In genomic region chr7:140316165-140316661, GRCh38 we compare ENCODE assay signal across 8 cellular contexts.
DNase-seq lines count a peak whose midpoint lies in the region; ATAC-seq, FAIRE-seq and TF ChIP-seq lines count a peak whose summit lies in the region.

No MANE protein-coding gene starts in this region.

- peaks cover 0 to 2% of the 10 kb centered on the region in 2 experiments; a peak in 1 of 4 replicates for H3K4me1 Mint-ChIP-seq in H9

- H3K4me1 ChIP-seq in ascending aorta = peaks cover 4 to 8% of the 10 kb centered on the region in 2 donors
- H3K4me1 ChIP-seq in H9 (ENCODE audit: insufficient read depth, low read length) = no peaks in the 10 kb centered on the region

- H2BK120ac ChIP-seq in H9 (ENCODE audit: low read depth, low read length, poor library complexity, severe bottlenecking) = no peak overlapping the region

- H3K4me3 ChIP-seq in AG09309 (ENCODE audit: control insufficient read depth, low read depth, low read length) (peak overlapping the region; percentile 0), ascending aorta (peak overlapping the region; percentile 27 to 57)

- no peak overlapping the region for H3K4ac ChIP-seq in H9 (ENCODE audit: low read depth, low read length)

- no peaks in the 10 kb centered on the region for H3K79me1 ChIP-seq in H9 (ENCODE audit: insufficient read depth, low read depth, low read length, poor library complexity, severe bottlenecking)

- no peak overlapping the region for H3K4me2 ChIP-seq in H9 (ENCODE audit: insufficient read depth, insufficient read length, low read length)

- H3K27me3 ChIP-seq in ascending aorta = no peaks in the 10 kb centered on the region
- no peaks in the 10 kb centered on the region for H3K27me3 ChIP-seq in H9 (ENCODE audit: insufficient read depth, low read length)

- no peaks in the 10 kb centered on the region for H4K20me1 ChIP-seq in H9 (ENCODE audit: control insufficient read depth, insufficient read depth, insufficient read length)

- peak; percentile 77 for ATAC-seq in stimulated activated naive CD8-positive, alpha-beta T cell treated with anti-CD3 and anti-CD28 coated beads, Interleukin-15, Interleukin-2, amounts not matched to agents 100 U/mL and 50 U/mL, for 24 hours

- no peak overlapping the region for H3K9ac ChIP-seq in H9 (ENCODE audit: extremely low read depth, insufficient read length, low read length)

- H3T11ph ChIP-seq in H9 (ENCODE audit: low read length) = no peak overlapping the region

- no peak for FAIRE-seq in HTR-8/SVneo (lab: Jason Lieb, UNC)

- no peak overlapping the region for H4K8ac ChIP-seq in H9 (replicated peaks; ENCODE audit: insufficient read length, low read depth, low read length)

- H2BK12ac ChIP-seq in H9 (ENCODE audit: insufficient read length, low read depth, low read length) = no peak overlapping the region

- H3K56ac ChIP-seq in H9 (ENCODE audit: insufficient read length, low read depth, low read length) = no peak overlapping the region

- H3K27ac ChIP-seq in ascending aorta (peak overlapping the region; percentile 52 to 87), H9 (ENCODE audit: insufficient read length, low read depth, low read length) (no peak overlapping the region)

- intact Hi-C loops in ascending aorta (cut with DNase I) = loop anchor here (5.0 kb wide), 1 partner anchor 119 kb away; no protein-coding TSS in a partner anchor

- no peak overlapping the region for H3K27ac Mint-ChIP-seq in H9

- H4K5ac ChIP-seq in H9 (ENCODE audit: insufficient read length, low read depth, low read length) = no peak overlapping the region

- H3K9me3 Mint-ChIP-seq in H9 = peaks cover 16 to 18% of the 10 kb centered on the region in 2 experiments

- H2AK5ac ChIP-seq in H9 (ENCODE audit: insufficient read length, low read length) = no peak overlapping the region

- H3K79me2 ChIP-seq in H9 (ENCODE audit: insufficient read depth, low read length) = no peaks in the 10 kb centered on the region

- no peak overlapping the region for H4K91ac ChIP-seq in H9 (ENCODE audit: insufficient read length, low read depth, low read length)

- H3K36me3 Mint-ChIP-seq in H9 (ENCODE audit: insufficient read depth in 1 of 3, low read depth in 3 of 3) = peaks cover 14 to 23% (median 18%) of the 10 kb centered on the region in 3 experiments

- H2BK20ac ChIP-seq in H9 (ENCODE audit: low read depth, low read length, poor library complexity, severe bottlenecking) = no peak overlapping the region

- H3K14ac ChIP-seq in H9 (ENCODE audit: insufficient read depth, low read length) = no peak overlapping the region

- TF ChIP-seq CTCF in AG09309 (IDR thresholded peaks at IDR 0.05; ENCODE audit: control insufficient read depth, insufficient read depth, low read depth, low read length, missing control alignments) (no peak), ascending aorta (IDR thresholded peaks at IDR 0.05) (no peak), H9 (conservative IDR thresholded peaks at IDR 0.05) (no peak)

- H3K4me3 Mint-ChIP-seq in H9 = no peak overlapping the region

- H3K27me3 Mint-ChIP-seq in H9 (ENCODE audit: low read depth) = no peaks in the 10 kb centered on the region; the same call in 1 of the 2 replicates

- no CpG with 5 or more reads among the region's 7 CpGs for WGBS in H9 (ENCODE audit: extremely low coverage, insufficient read length, low lambda C conversion rate)

- no peak overlapping the region for H3K23ac ChIP-seq in H9 (ENCODE audit: insufficient read length, low read depth, low read length)

- H3K23me2 ChIP-seq in H9 (ENCODE audit: insufficient read length, low read depth, low read length, poor library complexity, severe bottlenecking) = no peaks in the 10 kb centered on the region

- no peaks in the 10 kb centered on the region for H3K36me3 ChIP-seq in ascending aorta

- no peaks in the 10 kb centered on the region for H3K9me3 ChIP-seq in ascending aorta
- peaks cover 5% of the 10 kb centered on the region for H3K9me3 ChIP-seq in H9 (ENCODE audit: control insufficient read depth, low read depth, low read length)

- H2AFZ ChIP-seq in H9 (ENCODE audit: low read length) = no peak overlapping the region

- DNase-seq in AG09309 (ENCODE audit: low read depth) (peak; percentile 37), HTR-8/SVneo (ENCODE audit: insufficient read length, low spot score) (peak; percentile 10), ascending aorta (ENCODE audit: low spot score in 2 of 2) (peak; percentile 91 to 93), inferior parietal cortex (ENCODE audit: extremely low spot score) (peak; percentile 81), H9 (no peak), germinal center (ENCODE audit: low spot score) (no peak), Kasumi-1 (lab: John Stamatoyannopoulos, UW) (no peak)
- DNase-seq in stimulated activated naive CD8-positive, alpha-beta T cell treated with anti-CD3 and anti-CD28 coated beads, Interleukin-15, Interleukin-2, amounts not matched to agents 100 U/mL and 50 U/mL, for 24 hours = peak; percentile 14

- H2BK5ac ChIP-seq in H9 (ENCODE audit: insufficient read length, low read length) = no peak overlapping the region

- no peak overlapping the region for H3K18ac ChIP-seq in H9 (ENCODE audit: insufficient read length, low read depth, low read length)

- no peak overlapping the region for H2BK15ac ChIP-seq in H9 (ENCODE audit: low read depth, low read length)

Comparison
In these comparisons a context has a peak if more than half of its experiments do, and no peak if none do; other contexts are left out.
1. DNase-seq: peak in AG09309 (single experiment), HTR-8/SVneo (single experiment), ascending aorta (2 of 2), inferior parietal cortex (single experiment) and stimulated activated naive CD8-positive, alpha-beta T cell treated with anti-CD3 and anti-CD28 coated beads, Interleukin-15, Interleukin-2, amounts not matched to agents 100 U/mL and 50 U/mL, for 24 hours (single experiment); none in H9 (single experiment), germinal center (single experiment) and Kasumi-1 (0 of 2).